Comparison of ENCODE assay signal across 19 cellular contexts in the genomic region with DNA sequence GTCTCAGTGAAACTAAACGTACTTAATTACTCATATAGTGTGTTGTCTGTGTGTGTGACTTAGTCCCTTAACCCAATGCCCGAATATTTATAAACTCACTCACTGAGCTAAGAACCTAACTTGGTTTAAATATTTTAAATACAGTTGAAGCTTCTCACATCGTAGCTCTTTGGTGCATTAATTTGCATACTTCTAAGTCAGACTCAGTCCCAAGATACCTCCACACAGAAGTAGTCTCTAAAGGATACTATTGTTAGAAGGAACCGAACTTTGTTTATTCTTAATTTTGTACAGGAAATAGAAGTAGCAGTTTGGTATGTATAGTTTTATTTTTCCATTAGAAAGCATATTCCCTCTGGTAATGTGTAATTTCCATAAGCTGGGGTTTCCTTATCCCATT. TPM values are rescaled to one million over a fixed set of nuclear protein-coding genes. Genes with fewer than 3 reads are reported as not detected.
DNase-seq lines count a peak whose midpoint lies in the region; ATAC-seq, FAIRE-seq and TF ChIP-seq lines count a peak whose summit lies in the region.
"Had no signal": no experiment of that assay in that cellular context is flagged by ENCODE, and none has a peak within 500 bp of the region (broad histone marks: within the 10 kb centered on the region; RNA-seq: fewer than 3 reads in every experiment).

No MANE protein-coding gene starts in this region.

- no peaks in the 10 kb centered on the region for H3K9me3 ChIP-seq in Karpas-422 (ENCODE audit: low read length)
- no peaks in the 10 kb centered on the region for H3K9me3 ChIP-seq in astrocyte (ENCODE audit: insufficient read depth, low read depth, low read length)

- H3K9ac ChIP-seq in Karpas-422 (ENCODE audit: low read length) (no peak overlapping the region), astrocyte (ENCODE audit: low read length) (no peak overlapping the region)
- H3K9ac ChIP-seq: BLaER1 treated with 17β-estradiol and CSF1 and Interleukin-3, amounts not matched to agents 10 nM and 100 nM had no signal

- H3K4me1 ChIP-seq in Karpas-422 (ENCODE audit: low read length) (peaks cover 11% of the 10 kb centered on the region), astrocyte (ENCODE audit: insufficient read depth, low read length) (no peaks in the 10 kb centered on the region)

- H3K36me3 ChIP-seq in Karpas-422 (ENCODE audit: insufficient read depth, low read length) (no peaks in the 10 kb centered on the region), astrocyte (ENCODE audit: insufficient read depth, low read length) (no peaks in the 10 kb centered on the region)
- H3K36me3 ChIP-seq: BLaER1 treated with 17β-estradiol and CSF1 and Interleukin-3, amounts not matched to agents 10 nM and 100 nM had no signal

- peaks cover 83% of the 10 kb centered on the region for H3K27me3 Mint-ChIP-seq in astrocyte (ENCODE audit: low read depth, unreplicated experiment)

- H3K36me3 Mint-ChIP-seq in astrocyte (ENCODE audit: low read depth, unreplicated experiment), result no peaks in the 10 kb centered on the region
- H3K36me3 Mint-ChIP-seq: CD8-positive, alpha-beta T cell had no signal

- H2AFZ ChIP-seq in Karpas-422 (ENCODE audit: low read length), result no peak overlapping the region
- no peak overlapping the region for H2AFZ ChIP-seq in astrocyte (ENCODE audit: low read depth, low read length)

- no peak overlapping the region for H3K27ac ChIP-seq in Karpas-422 (ENCODE audit: low read length)
- H3K27ac ChIP-seq in astrocyte (ENCODE audit: low read depth, low read length), result no peak overlapping the region
- H3K27ac ChIP-seq: BLaER1 treated with 17β-estradiol and CSF1 and Interleukin-3, amounts not matched to agents 10 nM and 100 nM had no signal

- H3K4me3 ChIP-seq in Karpas-422 (ENCODE audit: low read length) (no peak overlapping the region), astrocyte (ENCODE audit: insufficient read depth, low read depth, low read length) (no peak overlapping the region)
- H3K4me3 ChIP-seq: BLaER1 treated with 17β-estradiol and CSF1 and Interleukin-3, amounts not matched to agents 10 nM and 100 nM; GM12878; K562 had no signal

- no peak for ATAC-seq in HG03521 (IDR thresholded peaks at IDR 0.05; ENCODE audit: unreplicated experiment)
- ATAC-seq in GM19395 (IDR thresholded peaks at IDR 0.05; ENCODE audit: unreplicated experiment), result no peak
- ATAC-seq: CD8-positive, alpha-beta T cell; GM12878; K562 had no signal

- H3K4me1 Mint-ChIP-seq in astrocyte (ENCODE audit: low read depth, unreplicated experiment), result no peaks in the 10 kb centered on the region

- no peaks in the 10 kb centered on the region for H3K9me3 Mint-ChIP-seq in astrocyte (ENCODE audit: unreplicated experiment)
- H3K9me3 Mint-ChIP-seq: CD8-positive, alpha-beta T cell; HFFc6 had no signal

- TF ChIP-seq CTCF in astrocyte (IDR thresholded peaks at IDR 0.05; ENCODE audit: insufficient read depth, low read depth, low read length), result no peak

- H3K27me3 ChIP-seq in Karpas-422 (ENCODE audit: low read length) (no peaks in the 10 kb centered on the region), astrocyte (ENCODE audit: insufficient read depth, low read length) (peaks cover 68% of the 10 kb centered on the region)

- H3K27ac Mint-ChIP-seq in astrocyte (ENCODE audit: unreplicated experiment), result no peak overlapping the region
- H3K27ac Mint-ChIP-seq: B cell; CD8-positive, alpha-beta T cell; HFFc6 had no signal

- no peaks in the 10 kb centered on the region for H3K9me2 ChIP-seq in Karpas-422 (replicated peaks; ENCODE audit: insufficient read depth, low read length)

- H3K79me2 ChIP-seq in Karpas-422 (ENCODE audit: low read length), result no peaks in the 10 kb centered on the region
- no peaks in the 10 kb centered on the region for H3K79me2 ChIP-seq in astrocyte (ENCODE audit: insufficient read depth, low read length)

- H3K4me2 ChIP-seq in Karpas-422 (ENCODE audit: low read depth, low read length, poor library complexity, severe bottlenecking) (peak overlapping the region; percentile 32), astrocyte (ENCODE audit: low read length) (no peak overlapping the region)
- H3K4me2 ChIP-seq: BLaER1 treated with 17β-estradiol and CSF1 and Interleukin-3, amounts not matched to agents 10 nM and 100 nM had no signal

- H4K20me1 ChIP-seq in Karpas-422 (ENCODE audit: insufficient read depth, low read depth, low read length) (no peaks in the 10 kb centered on the region), astrocyte (ENCODE audit: insufficient read depth, low read length) (no peaks in the 10 kb centered on the region)
- H4K20me1 ChIP-seq: BLaER1 treated with 17β-estradiol and CSF1 and Interleukin-3, amounts not matched to agents 10 nM and 100 nM had no signal

- no peak for DNase-seq in GM19239 (ENCODE audit: insufficient read length, low spot score)
- peak; percentile 49 for DNase-seq in Karpas-422
- DNase-seq in astrocyte (ENCODE audit: low read depth), result no peak
- DNase-seq in NCI-H446 treated with DMSO at 0.1 percent for 48 hours (lab: John Stamatoyannopoulos, UW), result no peak
- DNase-seq: Calu3; CD8-positive, alpha-beta T cell; DMS79 treated with DMSO at 0.1 percent for 48 hours; EL; HCEC 1CT; HFFc6; IMR-90 had no signal

- no peak overlapping the region for H3K4me3 Mint-ChIP-seq in astrocyte (ENCODE audit: unreplicated experiment)
- H3K4me3 Mint-ChIP-seq: B cell; CD8-positive, alpha-beta T cell; HFFc6 had no signal

- FAIRE-seq in GM19239 (lab: Jason Lieb, UNC) (peak; percentile 8), astrocyte (lab: Jason Lieb, UNC) (peak; percentile 29)
- FAIRE-seq: GM12878, H54, HTR-8/SVneo, K562 had no signal

RNA-seq across cellular contexts. Expression of a gene that starts 54.0 kb away (rescaled TPM):
- total RNA-seq in Karpas-422 (2014; rRNA removed; shearing (Covaris generic); ENCODE audit: low replicate concordance), result 4.2 and 6.5 TPM in 2 replicates
- total RNA-seq in astrocyte, result 6.5 and 7.1 TPM in 2 replicates
